In the genomic region with DNA sequence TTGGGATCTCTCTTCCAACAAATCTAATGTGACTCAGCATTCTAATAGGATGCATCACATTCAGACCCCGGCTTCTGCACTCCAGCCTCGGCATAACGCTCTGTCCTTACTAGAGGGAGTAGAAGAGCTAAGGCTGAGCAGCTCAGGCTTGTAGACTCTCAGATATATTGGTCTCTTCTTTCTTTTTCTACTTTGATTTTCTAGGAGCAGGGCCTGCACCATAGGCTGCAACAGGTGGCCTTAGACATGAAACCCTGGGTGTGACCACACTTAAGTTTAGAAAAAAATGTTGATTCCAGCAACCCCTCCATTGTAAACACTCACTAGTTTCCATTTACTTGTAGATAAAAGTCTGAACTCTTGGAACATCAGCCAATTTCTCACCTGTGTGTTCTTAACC, we compare ENCODE assay signal across 26 cellular contexts.
"Had no signal": no experiment of that assay in that cellular context is flagged by ENCODE, and none has a peak within 500 bp of the region (broad histone marks: within the 10 kb centered on the region; RNA-seq: fewer than 3 reads in every experiment).

No MANE protein-coding gene starts in this region.

- H3K27me3 Mint-ChIP-seq: stimulated activated naive CD8-positive, alpha-beta T cell treated with anti-CD3 and anti-CD28 coated beads, Interleukin-15, Interleukin-2, amounts not matched to agents 100 ng/mL and 50 ng/mL, for 24 hours had no signal

- DNase-seq: hypothalamus; immature natural killer cell; kidney; left colon; left lung; lower lobe of right lung; mammary epithelial cell; mesenchymal stem cell; naive thymus-derived CD8-positive, alpha-beta T cell; nucleus accumbens; pancreas; posterior cingulate gyrus; retina; right cardiac atrium; sigmoid colon; small intestine; spleen; stimulated activated CD4-positive, alpha-beta T cell treated with anti-CD3 and anti-CD28 coated beads, Interleukin-4, amount 100 ng/mL, for 24 hours; stimulated activated naive CD4-positive, alpha-beta T cell; tibial artery; trophoblast cell; upper lobe of right lung had no signal

- ATAC-seq: left colon; left lung; lower lobe of right lung; naive thymus-derived CD8-positive, alpha-beta T cell; pancreas; right cardiac atrium; stimulated activated effector memory CD8-positive, alpha-beta T cell treated with anti-CD3 and anti-CD28 coated beads, Interleukin-12 subunit alpha, Interleukin-12 subunit beta, amount 100 ng/mL, for 72 hours; upper lobe of right lung had no signal

- H3K36me3 Mint-ChIP-seq: immature natural killer cell; naive thymus-derived CD8-positive, alpha-beta T cell; stimulated activated effector memory CD8-positive, alpha-beta T cell treated with anti-CD3 and anti-CD28 coated beads, Interleukin-12 subunit alpha, Interleukin-12 subunit beta, amount 100 ng/mL, for 72 hours had no signal

- H3K27ac Mint-ChIP-seq: immature natural killer cell; naive thymus-derived CD8-positive, alpha-beta T cell; nephron; stimulated activated effector memory CD8-positive, alpha-beta T cell treated with anti-CD3 and anti-CD28 coated beads, Interleukin-12 subunit alpha, Interleukin-12 subunit beta, amount 100 ng/mL, for 72 hours; stimulated activated naive CD8-positive, alpha-beta T cell treated with anti-CD3 and anti-CD28 coated beads, Interleukin-15, Interleukin-2, amounts not matched to agents 100 ng/mL and 50 ng/mL, for 24 hours had no signal

- H3K4me3 Mint-ChIP-seq: immature natural killer cell; naive thymus-derived CD8-positive, alpha-beta T cell; nephron; neural crest cell; stimulated activated effector memory CD8-positive, alpha-beta T cell treated with anti-CD3 and anti-CD28 coated beads, Interleukin-12 subunit alpha, Interleukin-12 subunit beta, amount 100 ng/mL, for 72 hours; stimulated activated naive CD8-positive, alpha-beta T cell treated with anti-CD3 and anti-CD28 coated beads, Interleukin-15, Interleukin-2, amounts not matched to agents 100 ng/mL and 50 ng/mL, for 24 hours had no signal

- H3K9me3 Mint-ChIP-seq: nephron had no signal

- H3K4me1 Mint-ChIP-seq: immature natural killer cell; naive thymus-derived CD8-positive, alpha-beta T cell; nephron; neural crest cell; stimulated activated effector memory CD8-positive, alpha-beta T cell treated with anti-CD3 and anti-CD28 coated beads, Interleukin-12 subunit alpha, Interleukin-12 subunit beta, amount 100 ng/mL, for 72 hours had no signal
